Comparison of ENCODE assay signal across 21 cellular contexts in the genomic region with DNA sequence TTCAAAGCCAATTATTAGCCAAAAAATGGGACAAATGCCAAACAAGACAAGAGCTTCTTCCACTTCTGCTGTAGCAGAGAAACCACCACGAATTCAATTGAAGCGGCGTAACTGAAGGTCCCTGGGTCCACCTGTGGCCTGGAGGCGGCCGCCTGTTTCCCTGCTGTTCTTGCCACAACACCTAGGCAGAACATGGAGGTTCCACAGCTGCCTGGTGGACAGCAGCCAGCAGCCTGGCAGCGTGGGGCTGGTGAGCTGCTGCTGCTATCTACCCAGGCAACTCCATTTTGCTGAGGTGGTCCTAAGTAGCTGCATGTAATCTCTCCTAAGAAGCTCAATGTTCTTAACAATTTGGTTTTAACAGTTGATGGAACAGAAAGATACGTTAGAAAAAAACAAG.
DNase-seq lines count a peak whose midpoint lies in the region; ATAC-seq and TF ChIP-seq lines count a peak whose summit lies in the region.
"Had no signal": no experiment of that assay in that cellular context is flagged by ENCODE, and none has a peak within 500 bp of the region (broad histone marks: within the 10 kb centered on the region; RNA-seq: fewer than 3 reads in every experiment).

No MANE protein-coding gene starts in this region.

- H3K9me3 ChIP-seq in heart left ventricle, result no peaks in the 10 kb centered on the region
- no peaks in the 10 kb centered on the region for H3K9me3 ChIP-seq in gastroesophageal sphincter
- H3K9me3 ChIP-seq: HAP-1, ovary, right lobe of liver, stomach, upper lobe of left lung had no signal

- H3K36me3 ChIP-seq in heart left ventricle (peaks cover 0 to 42% (median 25%) of the 10 kb centered on the region in 9 donors), gastroesophageal sphincter (peaks cover 0 to 47% of the 10 kb centered on the region in 2 donors)
- H3K36me3 ChIP-seq: ovary had no signal

- TF ChIP-seq POLR2A in heart left ventricle (IDR thresholded peaks at IDR 0.05), result no peak
- TF ChIP-seq POLR2A in gastroesophageal sphincter (IDR thresholded peaks at IDR 0.05), result no peak

- H3K4me3 ChIP-seq in heart left ventricle (no peak overlapping the region), gastroesophageal sphincter (no peak overlapping the region)
- H3K4me3 ChIP-seq: GM12878, HAP-1, ovary, right lobe of liver, stomach, upper lobe of left lung had no signal

- H3K4me1 ChIP-seq in heart left ventricle (peaks cover 0 to 66% (median 23%) of the 10 kb centered on the region in 12 donors), gastroesophageal sphincter (peaks cover 0 to 56% (median 16%) of the 10 kb centered on the region in 3 donors)
- H3K4me1 ChIP-seq: HAP-1, right lobe of liver had no signal

- ATAC-seq in Right ventricle myocardium inferior (no peak), heart left ventricle (no peak), gastroesophageal sphincter (no peak), HG02798 (IDR thresholded peaks at IDR 0.05; ENCODE audit: poor library complexity, unreplicated experiment) (no peak)
- ATAC-seq: GM12878, left colon, natural killer cell, right lobe of liver had no signal

- DNase-seq in Right ventricle myocardium inferior (ENCODE audit: missing footprints) (peak; percentile 22), heart left ventricle (no peak), posterior vena cava (ENCODE audit: low spot score) (peak; percentile 58), NCI-H526 (lab: John Stamatoyannopoulos, UW) (no peak), GM19238 (ENCODE audit: insufficient read length, low spot score) (no peak), glomerular visceral epithelial cell (ENCODE audit: extremely low spot score) (no peak)
- DNase-seq: activated CD4-positive, alpha-beta T cell treated with anti-CD3 and anti-CD28 coated beads, Interleukin-2, amount 50 U/mL, for 1 hour; DMS53; left colon; natural killer cell; NCI-H1436 treated with DMSO at 0.1 percent for 48 hours; NCI-H2171; NCI-H748 treated with DMSO at 0.1 percent for 48 hours; right lobe of liver; stomach had no signal

- TF ChIP-seq CTCF in heart left ventricle (IDR thresholded peaks at IDR 0.05), result no peak
- no peak for TF ChIP-seq CTCF in gastroesophageal sphincter (IDR thresholded peaks at IDR 0.05)

- WGBS in heart left ventricle, 4 donors, result 69 to 88% (median 78%) methylated on average over 7 of the region's 7 CpGs
- WGBS in gastroesophageal sphincter (ENCODE audit: low coverage in 1 of 2), 2 donors, result no CpG with 5 or more reads among the region's 7 CpGs

- intact Hi-C loops in Right ventricle myocardium inferior (cut with DNase I), result no loop called here
- intact Hi-C loops in heart left ventricle (cut with DNase I), result no loop called here
- intact Hi-C loops in posterior vena cava (cut with DNase I), result no loop called here

- no peak for TF ChIP-seq EP300 in gastroesophageal sphincter (IDR thresholded peaks at IDR 0.05)

- no peaks in the 10 kb centered on the region for H3K27me3 ChIP-seq in heart left ventricle
- H3K27me3 ChIP-seq in gastroesophageal sphincter, result no peaks in the 10 kb centered on the region
- H3K27me3 ChIP-seq: ovary, right lobe of liver, stomach, upper lobe of left lung had no signal

- peak overlapping the region in 6 of 12 donors; percentile 10 to 81 (median 66) for H3K27ac ChIP-seq in heart left ventricle
- peak overlapping the region in 3 of 4 donors; percentile 67 to 91 (median 70) for H3K27ac ChIP-seq in gastroesophageal sphincter
- H3K27ac ChIP-seq: ovary, right lobe of liver, upper lobe of left lung had no signal

Comparison
In these comparisons a context has a peak if more than half of its experiments do, and no peak if none do; other contexts are left out.
1. DNase-seq: peak in Right ventricle myocardium inferior (single experiment) and posterior vena cava (single experiment); none in heart left ventricle (0 of 5), NCI-H526 (0 of 2), GM19238 (single experiment) and glomerular visceral epithelial cell (single experiment).